In genomic region chr1:195345149-195345548, GRCh38 we compare ENCODE assay signal across 1 cellular context.
TF ChIP-seq lines count a peak whose summit lies in the region.

No MANE protein-coding gene starts in this region.

TF ChIP-seq in H1, 55 proteins besides CTCF, POLR2A, EP300 and RAD21:
- TF ChIP-seq ATF3 (IDR thresholded peaks at IDR 0.05; ENCODE audit: insufficient read depth, low read depth, low read length) = no peak
- no peak for TF ChIP-seq EGR1 (IDR thresholded peaks at IDR 0.05; ENCODE audit: borderline replicate concordance, low read depth, low read length)
- no peak for TF ChIP-seq KDM5A (IDR thresholded peaks at IDR 0.05; ENCODE audit: low read length)
- no peak for TF ChIP-seq CTBP2 (IDR thresholded peaks at IDR 0.05; ENCODE audit: borderline replicate concordance, insufficient read depth, insufficient read length, low read length)
- TF ChIP-seq RBBP5 (IDR thresholded peaks at IDR 0.05; ENCODE audit: borderline replicate concordance, low read depth, low read length) = no peak
- TF ChIP-seq CBX5 (IDR thresholded peaks at IDR 0.05; ENCODE audit: low read depth, low read length) = no peak
- no peak for TF ChIP-seq BCL11A (IDR thresholded peaks at IDR 0.05; ENCODE audit: low read depth in 2 of 2, low read length in 2 of 2)
- TF ChIP-seq CHD2 (IDR thresholded peaks at IDR 0.05; ENCODE audit: low read length) = no peak
- TF ChIP-seq POLR2AphosphoS5 (IDR thresholded peaks at IDR 0.05; ENCODE audit: low read depth, low read length) = no peak
- TF ChIP-seq TAF7 (optimal IDR thresholded peaks at IDR 0.05; ENCODE audit: borderline replicate concordance, low read depth, low read length) = no peak
- no peak for TF ChIP-seq SP1 (IDR thresholded peaks at IDR 0.05; ENCODE audit: low read depth, low read length)
- 0 out of 2 replicates have a peak, but pooled peaks have one; percentile 15 for TF ChIP-seq CREB1 (IDR thresholded peaks at IDR 0.05)
- TF ChIP-seq SAP30 (IDR thresholded peaks at IDR 0.05; ENCODE audit: insufficient read depth, insufficient replicate concordance, low read length) = no peak
- TF ChIP-seq ZNF274 (IDR thresholded peaks at IDR 0.05; ENCODE audit: borderline replicate concordance, extremely low read depth, low read length) = no peak
- no peak for TF ChIP-seq SP2 (IDR thresholded peaks at IDR 0.05; ENCODE audit: low read length)
- no peak for TF ChIP-seq JUND (IDR thresholded peaks at IDR 0.05; ENCODE audit: low read length)
- TF ChIP-seq FOSL1 (IDR thresholded peaks at IDR 0.05; ENCODE audit: insufficient read depth, low read depth, low read length) = no peak
- TF ChIP-seq MAX (IDR thresholded peaks at IDR 0.05) = peak; percentile 23; the same call in 1 of the 2 replicates
TF ChIP-seq in H1: peak in this region for 2.
